ENCODE assay signal across 22 cellular contexts in genomic region chr4:53066155-53066554, GRCh38.
DNase-seq lines count a peak whose midpoint lies in the region; ATAC-seq, FAIRE-seq and TF ChIP-seq lines count a peak whose summit lies in the region.
"Had no signal": no experiment of that assay in that cellular context is flagged by ENCODE, and none has a peak within 500 bp of the region (broad histone marks: within the 10 kb centered on the region; RNA-seq: fewer than 3 reads in every experiment).

No MANE protein-coding gene starts in this region.

- no peak for TF ChIP-seq CTCF in PC-3 (conservative IDR thresholded peaks at IDR 0.05; ENCODE audit: low read depth, low read length)

- H3K4me2 ChIP-seq in PC-3 (ENCODE audit: low read length) = no peak overlapping the region
- H3K4me2 ChIP-seq: BLaER1, GM23338, KMS-11 had no signal

- no peaks in the 10 kb centered on the region for H3K27me3 ChIP-seq in PC-3 (ENCODE audit: low read length)
- no peaks in the 10 kb centered on the region for H3K27me3 ChIP-seq in small intestine (ENCODE audit: control insufficient read depth in 2 of 2, insufficient read depth in 2 of 2, low read length in 2 of 2)
- H3K27me3 ChIP-seq: BLaER1, SJSA1 had no signal

- H3K36me3 ChIP-seq in PC-3 (ENCODE audit: low read depth, low read length) (no peaks in the 10 kb centered on the region), small intestine (ENCODE audit: control insufficient read depth in 2 of 2, insufficient read depth in 2 of 2, low read length in 2 of 2) (no peaks in the 10 kb centered on the region)
- H3K36me3 ChIP-seq: SJSA1 had no signal

- H3K79me2 ChIP-seq in PC-3 (ENCODE audit: low read length) = no peaks in the 10 kb centered on the region

- WGBS in small intestine, 3 donors = 18 to 66% (median 41%) methylated on average over 1 of the region's 1 CpG

- no peaks in the 10 kb centered on the region for H3K9me2 ChIP-seq in PC-3 (replicated peaks; ENCODE audit: low read length)

- intact Hi-C loops in PC-3 (cut with micrococcal nuclease) = no loop called here
- intact Hi-C loops in left colon (cut with DNase I, micrococcal nuclease) = no loop called here
- intact Hi-C loops in sciatic nerve (cut with DNase I) = no loop called here

- no TSS peak for BruUV-seq in PC-3 (replicated peaks; lab: Mats Ljungman, UMichigan)

- no peaks in the 10 kb centered on the region for H3K9me3 ChIP-seq in PC-3 (ENCODE audit: low read length)
- no peaks in the 10 kb centered on the region for H3K9me3 ChIP-seq in small intestine (ENCODE audit: control insufficient read depth, low read depth)
- H3K9me3 ChIP-seq: SJSA1 had no signal

- ATAC-seq in PC-3 = peak; percentile 31; the same call in 1 of the 2 replicates
- peak; percentile 94 for ATAC-seq in left colon
- no peak for ATAC-seq in sciatic nerve
- ATAC-seq: GM23338 had no signal

- no peak overlapping the region for H3K27ac ChIP-seq in PC-3 (ENCODE audit: low read length)
- no peak overlapping the region for H3K27ac ChIP-seq in small intestine (ENCODE audit: low read depth in 1 of 2, low read length in 1 of 2)
- H3K27ac ChIP-seq: BLaER1, KMS-11, SJSA1 had no signal

- H3F3A ChIP-seq in PC-3 (ENCODE audit: low read length, unreplicated experiment) = no peaks in the 10 kb centered on the region

- peaks cover 7% of the 10 kb centered on the region; the same call in 1 of the 2 replicates for H3K4me1 ChIP-seq in PC-3 (ENCODE audit: insufficient read depth, low read length)
- no peaks in the 10 kb centered on the region for H3K4me1 ChIP-seq in small intestine (ENCODE audit: control insufficient read depth in 2 of 2, insufficient read depth in 1 of 2, low read depth in 1 of 2, low read length in 1 of 2)
- H3K4me1 ChIP-seq: BLaER1, SJSA1 had no signal

- POLR2A ChIA-PET in PC-3 (lab: Charles Lee; ENCODE audit: unreplicated experiment) = no interaction called here

- CTCF ChIA-PET in PC-3 (lab: Charles Lee) = no interaction called here

- no peaks in the 10 kb centered on the region for H4K20me1 ChIP-seq in PC-3 (ENCODE audit: low read length)
- H4K20me1 ChIP-seq: BLaER1 had no signal

- no peak overlapping the region for H2AFZ ChIP-seq in PC-3 (ENCODE audit: low read length)
- H2AFZ ChIP-seq: GM23338 had no signal

- peak; percentile 44 for DNase-seq in NCI-H748 (lab: John Stamatoyannopoulos, UW; ENCODE audit: unreplicated experiment)
- DNase-seq in NCI-H748 treated with DMSO at 0.1 percent for 48 hours (lab: John Stamatoyannopoulos, UW) = no peak
- no peak for DNase-seq in PC-3
- DNase-seq in left colon = no peak
- peak; percentile 52 for DNase-seq in small intestine
- DNase-seq in sciatic nerve (ENCODE audit: low spot score) = no peak
- no peak for DNase-seq in H4 (ENCODE audit: low spot score)
- DNase-seq in NCI-H446 (lab: John Stamatoyannopoulos, UW) = no peak
- DNase-seq: CD4-positive, CD25-positive, alpha-beta regulatory T cell; HCEC 1CT; NCI-H1048; NCI-H187; NCI-H446 treated with DMSO at 0.1 percent for 48 hours; NCI-H774; Right ventricle myocardium superior; RPMI8226; T-helper 1 cell had no signal

- H3K9ac ChIP-seq in PC-3 (ENCODE audit: low read length) = no peak overlapping the region
- H3K9ac ChIP-seq: BLaER1, KMS-11 had no signal

- FAIRE-seq in small intestine (lab: Jason Lieb, UNC) = no peak
- FAIRE-seq: D721Med had no signal

- H3K4me3 ChIP-seq in PC-3 (ENCODE audit: low read length) (no peak overlapping the region), small intestine (ENCODE audit: low read depth in 1 of 2, low read length in 2 of 2) (no peak overlapping the region)
- H3K4me3 ChIP-seq: BLaER1, GM23338, SJSA1 had no signal

Comparison
In these comparisons a context has a peak if more than half of its experiments do, and no peak if none do; other contexts are left out.
1. DNase-seq: peak in NCI-H748 (single experiment) and small intestine (single experiment); none in NCI-H748 treated with DMSO at 0.1 percent for 48 hours (single experiment), PC-3 (single experiment), left colon (0 of 2), sciatic nerve (single experiment), H4 (single experiment) and NCI-H446 (0 of 2).